In genomic region chr11:110026823-110027626, GRCh38 we compare ENCODE assay signal across 1 cellular context.
TF ChIP-seq lines count a peak whose summit lies in the region.

No MANE protein-coding gene starts in this region.

TF ChIP-seq in WTC11, 78 proteins besides CTCF, POLR2A, EP300 and RAD21 (continued from another document):
- TF ChIP-seq, protein P1, sequence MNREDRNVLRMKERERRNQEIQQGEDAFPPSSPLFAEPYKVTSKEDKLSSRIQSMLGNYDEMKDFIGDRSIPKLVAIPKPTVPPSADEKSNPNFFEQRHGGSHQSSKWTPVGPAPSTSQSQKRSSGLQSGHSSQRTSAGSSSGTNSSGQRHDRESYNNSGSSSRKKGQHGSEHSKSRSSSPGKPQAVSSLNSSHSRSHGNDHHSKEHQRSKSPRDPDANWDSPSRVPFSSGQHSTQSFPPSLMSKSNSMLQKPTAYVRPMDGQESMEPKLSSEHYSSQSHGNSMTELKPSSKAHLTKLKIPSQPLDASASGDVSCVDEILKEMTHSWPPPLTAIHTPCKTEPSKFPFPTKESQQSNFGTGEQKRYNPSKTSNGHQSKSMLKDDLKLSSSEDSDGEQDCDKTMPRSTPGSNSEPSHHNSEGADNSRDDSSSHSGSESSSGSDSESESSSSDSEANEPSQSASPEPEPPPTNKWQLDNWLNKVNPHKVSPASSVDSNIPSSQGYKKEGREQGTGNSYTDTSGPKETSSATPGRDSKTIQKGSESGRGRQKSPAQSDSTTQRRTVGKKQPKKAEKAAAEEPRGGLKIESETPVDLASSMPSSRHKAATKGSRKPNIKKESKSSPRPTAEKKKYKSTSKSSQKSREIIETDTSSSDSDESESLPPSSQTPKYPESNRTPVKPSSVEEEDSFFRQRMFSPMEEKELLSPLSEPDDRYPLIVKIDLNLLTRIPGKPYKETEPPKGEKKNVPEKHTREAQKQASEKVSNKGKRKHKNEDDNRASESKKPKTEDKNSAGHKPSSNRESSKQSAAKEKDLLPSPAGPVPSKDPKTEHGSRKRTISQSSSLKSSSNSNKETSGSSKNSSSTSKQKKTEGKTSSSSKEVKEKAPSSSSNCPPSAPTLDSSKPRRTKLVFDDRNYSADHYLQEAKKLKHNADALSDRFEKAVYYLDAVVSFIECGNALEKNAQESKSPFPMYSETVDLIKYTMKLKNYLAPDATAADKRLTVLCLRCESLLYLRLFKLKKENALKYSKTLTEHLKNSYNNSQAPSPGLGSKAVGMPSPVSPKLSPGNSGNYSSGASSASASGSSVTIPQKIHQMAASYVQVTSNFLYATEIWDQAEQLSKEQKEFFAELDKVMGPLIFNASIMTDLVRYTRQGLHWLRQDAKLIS (CRISPR knock-in tag; IDR thresholded peaks at IDR 0.05; ENCODE audit: borderline replicate concordance), result no peak
- TF ChIP-seq ZNF138 (CRISPR knock-in tag; conservative IDR thresholded peaks at IDR 0.05) (no peak), TP53 (CRISPR knock-in tag; IDR thresholded peaks at IDR 0.05) (no peak)
- TF ChIP-seq, protein P2, sequence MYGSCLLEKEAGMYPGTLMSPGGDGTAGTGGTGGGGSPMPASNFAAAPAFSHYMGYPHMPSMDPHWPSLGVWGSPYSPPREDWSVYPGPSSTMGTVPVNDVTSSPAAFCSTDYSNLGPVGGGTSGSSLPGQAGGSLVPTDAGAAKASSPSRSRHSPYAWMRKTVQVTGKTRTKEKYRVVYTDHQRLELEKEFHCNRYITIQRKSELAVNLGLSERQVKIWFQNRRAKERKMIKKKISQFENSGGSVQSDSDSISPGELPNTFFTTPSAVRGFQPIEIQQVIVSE (CRISPR knock-in tag; IDR thresholded peaks at IDR 0.05; ENCODE audit: borderline replicate concordance), result no peak
TF ChIP-seq in WTC11: peak in this region for 0.
